ENCODE assay signal across 21 cellular contexts in the genomic region with DNA sequence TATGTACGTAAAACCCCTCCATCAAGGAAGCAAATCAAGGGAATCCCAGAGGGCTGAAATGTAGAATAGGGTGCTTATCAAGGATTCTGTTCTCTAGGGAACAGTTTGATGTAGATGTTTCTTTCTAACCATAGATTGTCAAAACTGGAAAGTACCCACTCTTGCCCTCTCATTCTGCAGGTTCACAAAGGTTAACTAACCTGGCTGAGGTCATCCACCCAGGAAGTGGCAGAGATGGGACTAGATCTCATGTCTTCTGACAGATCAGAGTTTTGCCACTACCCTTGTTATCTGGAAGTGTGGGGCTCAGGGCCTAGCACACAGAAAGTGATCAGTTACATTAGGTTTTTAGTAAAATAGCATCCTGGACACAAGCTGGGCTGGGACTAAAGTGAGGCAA. TPM values are rescaled to one million over a fixed set of nuclear protein-coding genes. Genes with fewer than 3 reads are reported as not detected.
DNase-seq lines count a peak whose midpoint lies in the region; ATAC-seq and TF ChIP-seq lines count a peak whose summit lies in the region.
"Had no signal": no experiment of that assay in that cellular context is flagged by ENCODE, and none has a peak within 500 bp of the region (broad histone marks: within the 10 kb centered on the region; RNA-seq: fewer than 3 reads in every experiment).

No MANE protein-coding gene starts in this region.

- no peaks in the 10 kb centered on the region for H3K36me3 ChIP-seq in Loucy (ENCODE audit: insufficient read depth, low read length)
- H3K36me3 ChIP-seq: BLaER1 treated with 17β-estradiol and CSF1 and Interleukin-3, amounts not matched to agents 10 nM and 100 nM had no signal

- no peak for TF ChIP-seq CTCF in Loucy (conservative IDR thresholded peaks at IDR 0.05; ENCODE audit: low read length)

- no peaks in the 10 kb centered on the region for H3K9me3 ChIP-seq in Loucy (ENCODE audit: insufficient read depth, low read depth, low read length)

- no peak overlapping the region for H3K4me2 ChIP-seq in Loucy (ENCODE audit: low read depth, low read length, poor library complexity, severe bottlenecking)
- H3K4me2 ChIP-seq: BLaER1 treated with 17β-estradiol and CSF1 and Interleukin-3, amounts not matched to agents 10 nM and 100 nM; KMS-11 had no signal

- H3K27ac Mint-ChIP-seq in activated naive CD4-positive, alpha-beta T cell treated with anti-CD3 and anti-CD28 coated beads for 36 hours, result no peak overlapping the region
- H3K27ac Mint-ChIP-seq in activated T-helper 2 cell treated with anti-CD3 and anti-CD28 coated beads, Interferon-gamma antibody, Interleukin-2, Interleukin-4, amounts not matched to agents 10 μg/mL and 5 μg/mL and 100 μg/mL, durations not matched to agents 14 hours and 24 hours and 36 hours, result peak overlapping the region; percentile 64
- peak overlapping the region in 1 of 2 donors; percentile 89 for H3K27ac Mint-ChIP-seq in stimulated activated naive CD8-positive, alpha-beta T cell treated with anti-CD3 and anti-CD28 coated beads, Interleukin-15, amount 100 ng/mL, for 72 hours
- H3K27ac Mint-ChIP-seq: CD8-positive, alpha-beta T cell had no signal

- CTCF ChIA-PET in activated naive CD4-positive, alpha-beta T cell treated with anti-CD3 and anti-CD28 coated beads for 36 hours (lab: Charles Lee), result no interaction called here

- peak; percentile 83 for ATAC-seq in stimulated activated naive CD8-positive, alpha-beta T cell treated with anti-CD3 and anti-CD28 coated beads, Interleukin-15, amount 100 ng/mL, for 72 hours
- ATAC-seq: CD8-positive, alpha-beta T cell; PC-3 had no signal

- peak; percentile 16 for DNase-seq in activated naive CD4-positive, alpha-beta T cell treated with anti-CD3 and anti-CD28 coated beads for 36 hours
- DNase-seq in activated naive CD4-positive, alpha-beta T cell (lab: John Stamatoyannopoulos, UW), result no peak
- DNase-seq in activated T-helper 2 cell treated with anti-CD3 and anti-CD28 coated beads, Interferon-gamma antibody, Interleukin-2, Interleukin-4, amounts not matched to agents 10 μg/mL and 5 μg/mL and 100 μg/mL, durations not matched to agents 14 hours and 24 hours and 36 hours (ENCODE audit: low spot score), result no peak
- DNase-seq in stimulated activated naive CD8-positive, alpha-beta T cell treated with anti-CD3 and anti-CD28 coated beads, Interleukin-15, amount 100 ng/mL, for 72 hours, result no peak
- no peak for DNase-seq in amniotic stem cell (lab: John Stamatoyannopoulos, UW)
- DNase-seq in NCI-H2029 treated with DMSO at 0.1 percent for 48 hours (lab: John Stamatoyannopoulos, UW), result no peak
- DNase-seq: Calu3; CD8-positive, alpha-beta T cell; GF-D8; H7; NCI-H1417; NCI-H187; NCI-H226; NCI-H524; NCI-H82; PC-3; RPMI8226; SHP77 treated with DMSO at 0.1 percent for 48 hours had no signal

- no peaks in the 10 kb centered on the region for H3K36me3 Mint-ChIP-seq in activated naive CD4-positive, alpha-beta T cell treated with anti-CD3 and anti-CD28 coated beads for 36 hours (ENCODE audit: low read depth)
- H3K36me3 Mint-ChIP-seq in activated T-helper 2 cell treated with anti-CD3 and anti-CD28 coated beads, Interferon-gamma antibody, Interleukin-2, Interleukin-4, amounts not matched to agents 10 μg/mL and 5 μg/mL and 100 μg/mL, durations not matched to agents 14 hours and 24 hours and 36 hours (ENCODE audit: low read depth), result peaks cover 6% of the 10 kb centered on the region
- H3K36me3 Mint-ChIP-seq: CD8-positive, alpha-beta T cell had no signal

- H3K4me3 Mint-ChIP-seq in activated naive CD4-positive, alpha-beta T cell treated with anti-CD3 and anti-CD28 coated beads for 36 hours, result no peak overlapping the region
- no peak overlapping the region for H3K4me3 Mint-ChIP-seq in activated T-helper 2 cell treated with anti-CD3 and anti-CD28 coated beads, Interferon-gamma antibody, Interleukin-2, Interleukin-4, amounts not matched to agents 10 μg/mL and 5 μg/mL and 100 μg/mL, durations not matched to agents 14 hours and 24 hours and 36 hours (ENCODE audit: low read depth)
- H3K4me3 Mint-ChIP-seq in stimulated activated naive CD8-positive, alpha-beta T cell treated with anti-CD3 and anti-CD28 coated beads, Interleukin-15, amount 100 ng/mL, for 72 hours, result no peak overlapping the region
- H3K4me3 Mint-ChIP-seq: CD8-positive, alpha-beta T cell had no signal

- no peaks in the 10 kb centered on the region for H3K27me3 ChIP-seq in Loucy (ENCODE audit: insufficient read depth, low read length, poor library complexity, severe bottlenecking)
- H3K27me3 ChIP-seq: BLaER1 treated with 17β-estradiol and CSF1 and Interleukin-3, amounts not matched to agents 10 nM and 100 nM had no signal

- no peaks in the 10 kb centered on the region for H3F3A ChIP-seq in Loucy (ENCODE audit: low read depth)

- peaks cover 4% of the 10 kb centered on the region for H3K9me3 Mint-ChIP-seq in activated naive CD4-positive, alpha-beta T cell treated with anti-CD3 and anti-CD28 coated beads for 36 hours
- H3K9me3 Mint-ChIP-seq in activated T-helper 2 cell treated with anti-CD3 and anti-CD28 coated beads, Interferon-gamma antibody, Interleukin-2, Interleukin-4, amounts not matched to agents 10 μg/mL and 5 μg/mL and 100 μg/mL, durations not matched to agents 14 hours and 24 hours and 36 hours, result peaks cover 6% of the 10 kb centered on the region
- peaks cover 0 to 7% of the 10 kb centered on the region in 2 donors for H3K9me3 Mint-ChIP-seq in stimulated activated naive CD8-positive, alpha-beta T cell treated with anti-CD3 and anti-CD28 coated beads, Interleukin-15, amount 100 ng/mL, for 72 hours
- H3K9me3 Mint-ChIP-seq: CD8-positive, alpha-beta T cell had no signal

- H3K9me2 ChIP-seq in Loucy (replicated peaks; ENCODE audit: low read depth, low read length), result no peaks in the 10 kb centered on the region

- peaks cover 7% of the 10 kb centered on the region for H3K4me1 ChIP-seq in Loucy (ENCODE audit: insufficient read depth, low read length, poor library complexity, severe bottlenecking)
- H3K4me1 ChIP-seq: BLaER1 treated with 17β-estradiol and CSF1 and Interleukin-3, amounts not matched to agents 10 nM and 100 nM had no signal

- intact Hi-C loops in activated naive CD4-positive, alpha-beta T cell treated with anti-CD3 and anti-CD28 coated beads for 36 hours (cut with micrococcal nuclease), result no loop called here
- intact Hi-C loops in activated T-helper 2 cell treated with anti-CD3 and anti-CD28 coated beads, Interferon-gamma antibody, Interleukin-2, Interleukin-4, amounts not matched to agents 10 μg/mL and 5 μg/mL and 100 μg/mL, durations not matched to agents 14 hours and 24 hours and 36 hours (cut with micrococcal nuclease), result no loop called here

- peaks cover 6% of the 10 kb centered on the region for H3K4me1 Mint-ChIP-seq in activated naive CD4-positive, alpha-beta T cell treated with anti-CD3 and anti-CD28 coated beads for 36 hours (ENCODE audit: low read depth)
- peaks cover 21% of the 10 kb centered on the region for H3K4me1 Mint-ChIP-seq in activated T-helper 2 cell treated with anti-CD3 and anti-CD28 coated beads, Interferon-gamma antibody, Interleukin-2, Interleukin-4, amounts not matched to agents 10 μg/mL and 5 μg/mL and 100 μg/mL, durations not matched to agents 14 hours and 24 hours and 36 hours (ENCODE audit: low read depth)
- H3K4me1 Mint-ChIP-seq in stimulated activated naive CD8-positive, alpha-beta T cell treated with anti-CD3 and anti-CD28 coated beads, Interleukin-15, amount 100 ng/mL, for 72 hours, result peaks cover 15% of the 10 kb centered on the region

- peak overlapping the region; percentile 61; the same call in 1 of the 2 replicates for H2AFZ ChIP-seq in Loucy (ENCODE audit: low read length)

- no peaks in the 10 kb centered on the region for H4K20me1 ChIP-seq in Loucy (ENCODE audit: insufficient read depth, low read length, poor library complexity, severe bottlenecking)
- H4K20me1 ChIP-seq: BLaER1 treated with 17β-estradiol and CSF1 and Interleukin-3, amounts not matched to agents 10 nM and 100 nM had no signal

- H3K79me2 ChIP-seq in Loucy (ENCODE audit: insufficient read depth, low read length), result no peaks in the 10 kb centered on the region

- H3K27me3 Mint-ChIP-seq in activated naive CD4-positive, alpha-beta T cell treated with anti-CD3 and anti-CD28 coated beads for 36 hours (ENCODE audit: low read depth), result no peaks in the 10 kb centered on the region
- no peaks in the 10 kb centered on the region for H3K27me3 Mint-ChIP-seq in activated T-helper 2 cell treated with anti-CD3 and anti-CD28 coated beads, Interferon-gamma antibody, Interleukin-2, Interleukin-4, amounts not matched to agents 10 μg/mL and 5 μg/mL and 100 μg/mL, durations not matched to agents 14 hours and 24 hours and 36 hours (ENCODE audit: low read depth)
- no peaks in the 10 kb centered on the region for H3K27me3 Mint-ChIP-seq in stimulated activated naive CD8-positive, alpha-beta T cell treated with anti-CD3 and anti-CD28 coated beads, Interleukin-15, amount 100 ng/mL, for 72 hours

- H3K4me3 ChIP-seq in Loucy (ENCODE audit: low read length, poor library complexity, severe bottlenecking), result no peak overlapping the region
- H3K4me3 ChIP-seq: BLaER1 treated with 17β-estradiol and CSF1 and Interleukin-3, amounts not matched to agents 10 nM and 100 nM had no signal

- no peak overlapping the region for H3K9ac ChIP-seq in Loucy (ENCODE audit: low read depth, low read length, poor library complexity, severe bottlenecking)
- H3K9ac ChIP-seq: BLaER1 treated with 17β-estradiol and CSF1 and Interleukin-3, amounts not matched to agents 10 nM and 100 nM; KMS-11 had no signal

RNA-seq across cellular contexts. Expression of gene GFI1, which starts 47.4 kb away (rescaled TPM):
- total RNA-seq in activated naive CD4-positive, alpha-beta T cell treated with anti-CD3 and anti-CD28 coated beads for 36 hours, result 10 to 100 TPM; 42.8 to 44.2 TPM
- total RNA-seq in activated T-helper 2 cell treated with anti-CD3 and anti-CD28 coated beads, Interferon-gamma antibody, Interleukin-2, Interleukin-4, amounts not matched to agents 10 μg/mL and 5 μg/mL and 100 μg/mL, durations not matched to agents 14 hours and 24 hours and 36 hours, result 93.8 and 99.4 TPM in 2 replicates
